Comparison of ENCODE assay signal across 15 cellular contexts in genomic region chr5:42953061-42953460, GRCh38.
DNase-seq lines count a peak whose midpoint lies in the region; ATAC-seq and TF ChIP-seq lines count a peak whose summit lies in the region.
"Had no signal": no experiment of that assay in that cellular context is flagged by ENCODE, and none has a peak within 500 bp of the region (broad histone marks: within the 10 kb centered on the region; RNA-seq: fewer than 3 reads in every experiment).

No MANE protein-coding gene starts in this region.

- TF ChIP-seq CTCF in PC-9 (conservative IDR thresholded peaks at IDR 0.05) (no peak), choroid plexus epithelial cell (conservative IDR thresholded peaks at IDR 0.05; ENCODE audit: low read depth, low read length) (no peak), retinal pigment epithelial cell (conservative IDR thresholded peaks at IDR 0.05; ENCODE audit: low read depth, low read length) (no peak), nephron progenitor cell (IDR thresholded peaks at IDR 0.05) (no peak)

- intact Hi-C loops in activated CD4-positive, alpha-beta T cell treated with anti-CD3 and anti-CD28 coated beads for 36 hours (cut with DNase I, micrococcal nuclease), result loop anchor here (5.0 kb wide), 4 partner anchors 154 to 1924 kb away; partner anchors contain the start of genes TMEM267 (in 1 of the 2) and ZNF131 (in 1 of the 2)
- intact Hi-C loops in PC-9 (cut with micrococcal nuclease; ENCODE audit: unreplicated experiment), result loop anchor here (5.0 kb wide), 1 partner anchor 474 kb away; no protein-coding TSS in a partner anchor

- POLR2A ChIA-PET in activated CD4-positive, alpha-beta T cell treated with anti-CD3 and anti-CD28 coated beads for 36 hours (lab: Charles Lee), result no interaction called here
- POLR2A ChIA-PET in PC-9 (lab: Charles Lee; ENCODE audit: unreplicated experiment), result interaction anchor here (0.7 kb wide), 1 partner anchor 1513 kb away, joined by 30 read pairs; no protein-coding TSS in a partner anchor

- H3K9me2 ChIP-seq in PC-9 (ENCODE audit: insufficient read depth), result no peaks in the 10 kb centered on the region

- peaks cover 63% of the 10 kb centered on the region for H3K9me3 ChIP-seq in PC-9 (ENCODE audit: insufficient read depth, low read depth)
- H3K9me3 ChIP-seq: upper lobe of right lung had no signal

- DNase-seq in activated CD4-positive, alpha-beta T cell treated with anti-CD3 and anti-CD28 coated beads for 36 hours, result no peak
- DNase-seq in activated CD4-positive, alpha-beta T cell treated with anti-CD3 and anti-CD28 coated beads for 1 hour, result no peak
- DNase-seq in PC-9 (no peak), choroid plexus epithelial cell (ENCODE audit: low read depth) (peak; percentile 41), retinal pigment epithelial cell (ENCODE audit: low read depth) (no peak), nephron progenitor cell (no peak)
- no peak for DNase-seq in stimulated activated CD4-positive, alpha-beta T cell treated with anti-CD3 and anti-CD28 coated beads, Interleukin-2, amount 100 ng/mL, for 24 hours
- DNase-seq: activated CD4-positive, CD25-positive, alpha-beta regulatory T cell treated with anti-CD3 and anti-CD28 coated beads, Interleukin-2, amount 50 U/mL, for 72 hours; DMS153; heart left ventricle; left colon; upper lobe of right lung had no signal

- H3K27me3 Mint-ChIP-seq in activated CD4-positive, alpha-beta T cell treated with anti-CD3 and anti-CD28 coated beads for 36 hours, result no peaks in the 10 kb centered on the region
- H3K27me3 Mint-ChIP-seq in nephron progenitor cell (ENCODE audit: low read depth, poor library complexity), result peaks cover 7% of the 10 kb centered on the region

- H3K4me3 ChIP-seq in PC-9, result peak overlapping the region; percentile 7; the same call in 1 of the 2 replicates
- H3K4me3 ChIP-seq in choroid plexus epithelial cell (ENCODE audit: low read depth, low read length), result peak overlapping the region; percentile 71
- peak overlapping the region; percentile 45 for H3K4me3 ChIP-seq in retinal pigment epithelial cell (ENCODE audit: low read length)

- CTCF ChIA-PET in activated CD4-positive, alpha-beta T cell treated with anti-CD3 and anti-CD28 coated beads for 36 hours (lab: Charles Lee), result interaction anchor here (1.2 to 5.4 kb wide), 5 partner anchors 11 to 88 kb away, joined by 5 to 44 read pairs (median 7); no protein-coding TSS in a partner anchor
- CTCF ChIA-PET in PC-9 (lab: Charles Lee), result interaction anchor here (0.8 to 1.1 kb wide), 2 partner anchors 44 to 88 kb away, joined by 3 read pairs; no protein-coding TSS in a partner anchor

- H3K9me3 Mint-ChIP-seq in activated CD4-positive, alpha-beta T cell treated with anti-CD3 and anti-CD28 coated beads for 36 hours (ENCODE audit: low read depth), result peaks cover 4% of the 10 kb centered on the region
- H3K9me3 Mint-ChIP-seq in nephron progenitor cell, result peaks cover 29% of the 10 kb centered on the region

- no peaks in the 10 kb centered on the region for H4K20me1 ChIP-seq in PC-9 (ENCODE audit: insufficient read depth)

- peaks cover 17% of the 10 kb centered on the region for H3K4me1 Mint-ChIP-seq in activated CD4-positive, alpha-beta T cell treated with anti-CD3 and anti-CD28 coated beads for 36 hours
- H3K4me1 Mint-ChIP-seq in nephron progenitor cell, result no peaks in the 10 kb centered on the region
- H3K4me1 Mint-ChIP-seq: neural crest cell had no signal

- peaks cover 19% of the 10 kb centered on the region; the same call in 1 of the 2 replicates for H3K36me3 ChIP-seq in PC-9 (ENCODE audit: low read depth)
- H3K36me3 ChIP-seq: heart left ventricle, upper lobe of right lung had no signal

- H3K27ac Mint-ChIP-seq in activated CD4-positive, alpha-beta T cell treated with anti-CD3 and anti-CD28 coated beads for 36 hours, result no peak overlapping the region
- H3K27ac Mint-ChIP-seq in nephron progenitor cell, result no peak overlapping the region

- H3K4me3 Mint-ChIP-seq in activated CD4-positive, alpha-beta T cell treated with anti-CD3 and anti-CD28 coated beads for 36 hours, result peak overlapping the region; percentile 83
- H3K4me3 Mint-ChIP-seq in nephron progenitor cell, result no peak overlapping the region
- H3K4me3 Mint-ChIP-seq: neural crest cell had no signal

- BruUV-seq in PC-9 (replicated peaks; lab: Mats Ljungman, UMichigan), result no TSS peak

- H3K27me3 ChIP-seq in PC-9 (ENCODE audit: insufficient read depth, low read depth), result no peaks in the 10 kb centered on the region

- peaks cover 28% of the 10 kb centered on the region for H3K4me1 ChIP-seq in PC-9 (replicated peaks; ENCODE audit: insufficient read depth)

- no peak for ATAC-seq in activated CD4-positive, alpha-beta T cell treated with anti-CD3 and anti-CD28 coated beads for 36 hours
- ATAC-seq in HG03135 (IDR thresholded peaks at IDR 0.05; ENCODE audit: unreplicated experiment), result no peak
- ATAC-seq: heart left ventricle, left colon, SK-N-SH treated with all-trans-retinoic acid at 6 μM for 48 hours, upper lobe of right lung had no signal

- peaks cover 5% of the 10 kb centered on the region for H3K36me3 Mint-ChIP-seq in activated CD4-positive, alpha-beta T cell treated with anti-CD3 and anti-CD28 coated beads for 36 hours (ENCODE audit: low read depth)
- H3K36me3 Mint-ChIP-seq in nephron progenitor cell (ENCODE audit: low read depth), result no peaks in the 10 kb centered on the region

- H3F3A ChIP-seq in PC-9 (ENCODE audit: insufficient read depth, low read depth), result peaks cover 41% of the 10 kb centered on the region

- H2AFZ ChIP-seq in PC-9, result no peak overlapping the region

- peaks cover 7% of the 10 kb centered on the region; the same call in 1 of the 2 replicates for H3K79me2 ChIP-seq in PC-9 (ENCODE audit: low read depth)

- no peak overlapping the region for H3K4me2 ChIP-seq in PC-9

- H3K27ac ChIP-seq in PC-9, result no peak overlapping the region

Comparison
In these comparisons a context has a peak if more than half of its experiments do, and no peak if none do; other contexts are left out.
1. H3K4me3 ChIP-seq: peak in every context shown above with its lines; median percentile 71 in choroid plexus epithelial cell; 45 in retinal pigment epithelial cell; 7 in PC-9.